Comparison of ENCODE assay signal across 1 cellular context in genomic region chr11:33256808-33257159, GRCh38.
TF ChIP-seq lines count a peak whose summit lies in the region.

No MANE protein-coding gene starts in this region.

TF ChIP-seq in HepG2, 621 proteins besides CTCF, POLR2A, EP300 and RAD21 (continued from another document):
- TF ChIP-seq, protein P1, sequence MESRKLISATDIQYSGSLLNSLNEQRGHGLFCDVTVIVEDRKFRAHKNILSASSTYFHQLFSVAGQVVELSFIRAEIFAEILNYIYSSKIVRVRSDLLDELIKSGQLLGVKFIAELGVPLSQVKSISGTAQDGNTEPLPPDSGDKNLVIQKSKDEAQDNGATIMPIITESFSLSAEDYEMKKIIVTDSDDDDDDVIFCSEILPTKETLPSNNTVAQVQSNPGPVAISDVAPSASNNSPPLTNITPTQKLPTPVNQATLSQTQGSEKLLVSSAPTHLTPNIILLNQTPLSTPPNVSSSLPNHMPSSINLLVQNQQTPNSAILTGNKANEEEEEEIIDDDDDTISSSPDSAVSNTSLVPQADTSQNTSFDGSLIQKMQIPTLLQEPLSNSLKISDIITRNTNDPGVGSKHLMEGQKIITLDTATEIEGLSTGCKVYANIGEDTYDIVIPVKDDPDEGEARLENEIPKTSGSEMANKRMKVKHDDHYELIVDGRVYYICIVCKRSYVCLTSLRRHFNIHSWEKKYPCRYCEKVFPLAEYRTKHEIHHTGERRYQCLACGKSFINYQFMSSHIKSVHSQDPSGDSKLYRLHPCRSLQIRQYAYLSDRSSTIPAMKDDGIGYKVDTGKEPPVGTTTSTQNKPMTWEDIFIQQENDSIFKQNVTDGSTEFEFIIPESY (CRISPR knock-in tag; IDR thresholded peaks at IDR 0.05): no peak
- TF ChIP-seq POLR2AphosphoS5 (IDR thresholded peaks at IDR 0.05; ENCODE audit: low read depth, low read length) (0 out of 2 replicates have a peak, but pooled peaks have one; percentile 22), PHF21A (CRISPR knock-in tag; IDR thresholded peaks at IDR 0.05) (0 out of 2 replicates have a peak, but pooled peaks have one; percentile 29), CENPT (CRISPR knock-in tag; IDR thresholded peaks at IDR 0.05; ENCODE audit: low read depth) (no peak), MYC (CRISPR knock-in tag; IDR thresholded peaks at IDR 0.05; ENCODE audit: borderline replicate concordance) (no peak), ASH2L (IDR thresholded peaks at IDR 0.05; ENCODE audit: insufficient read length, low read depth, low read length) (peak; percentile 8), TARDBP (CRISPR knock-in tag; IDR thresholded peaks at IDR 0.05) (no peak), SIN3A (IDR thresholded peaks at IDR 0.05; ENCODE audit: borderline replicate concordance, low read depth, low read length) (no peak), ZNF337 (CRISPR knock-in tag; IDR thresholded peaks at IDR 0.05; ENCODE audit: borderline replicate concordance, low read depth) (0 out of 2 replicates have a peak, but pooled peaks have one; percentile 19), MATR3 (CRISPR knock-in tag; IDR thresholded peaks at IDR 0.05) (no peak), LCORL (IDR thresholded peaks at IDR 0.05) (no peak), LCORL (CRISPR knock-in tag; IDR thresholded peaks at IDR 0.05) (peak; percentile 16; the same call in 1 of the 2 replicates), HDAC1 (CRISPR knock-in tag; IDR thresholded peaks at IDR 0.05) (no peak; the same call in 1 of the 2 replicates), KDM2A (CRISPR knock-in tag; IDR thresholded peaks at IDR 0.05; ENCODE audit: borderline replicate concordance, low read depth) (0 out of 2 replicates have a peak, but pooled peaks have one; percentile 41), CEBPB (IDR thresholded peaks at IDR 0.05; ENCODE audit: borderline replicate concordance, low read depth, low read length) (no peak), ELF1 (CRISPR knock-in tag; IDR thresholded peaks at IDR 0.05) (peak; percentile 38; the same call in 1 of the 2 replicates)
- TF ChIP-seq, protein P2, sequence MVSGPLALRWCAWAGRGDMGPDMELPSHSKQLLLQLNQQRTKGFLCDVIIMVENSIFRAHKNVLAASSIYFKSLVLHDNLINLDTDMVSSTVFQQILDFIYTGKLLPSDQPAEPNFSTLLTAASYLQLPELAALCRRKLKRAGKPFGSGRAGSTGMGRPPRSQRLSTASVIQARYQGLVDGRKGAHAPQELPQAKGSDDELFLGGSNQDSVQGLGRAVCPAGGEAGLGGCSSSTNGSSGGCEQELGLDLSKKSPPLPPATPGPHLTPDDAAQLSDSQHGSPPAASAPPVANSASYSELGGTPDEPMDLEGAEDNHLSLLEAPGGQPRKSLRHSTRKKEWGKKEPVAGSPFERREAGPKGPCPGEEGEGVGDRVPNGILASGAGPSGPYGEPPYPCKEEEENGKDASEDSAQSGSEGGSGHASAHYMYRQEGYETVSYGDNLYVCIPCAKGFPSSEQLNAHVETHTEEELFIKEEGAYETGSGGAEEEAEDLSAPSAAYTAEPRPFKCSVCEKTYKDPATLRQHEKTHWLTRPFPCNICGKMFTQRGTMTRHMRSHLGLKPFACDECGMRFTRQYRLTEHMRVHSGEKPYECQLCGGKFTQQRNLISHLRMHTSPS (CRISPR knock-in tag; IDR thresholded peaks at IDR 0.05; ENCODE audit: low read depth): no peak
